Comparison of ENCODE assay signal across 7 cellular contexts in genomic region chr1:156490401-156491032, GRCh38. TPM values are rescaled to one million over a fixed set of nuclear protein-coding genes. Genes with fewer than 3 reads are reported as not detected.
DNase-seq lines count a peak whose midpoint lies in the region; ATAC-seq and TF ChIP-seq lines count a peak whose summit lies in the region.

No MANE protein-coding gene starts in this region.

- peaks cover 97% of the 10 kb centered on the region for H3K4me1 Mint-ChIP-seq in stimulated activated effector memory CD8-positive, alpha-beta T cell treated with anti-CD3 and anti-CD28 coated beads, Interleukin-12 subunit alpha, Interleukin-12 subunit beta, amount 100 ng/mL, for 72 hours

- ATAC-seq in HCT116: peak; percentile 71
- no peak for ATAC-seq in stimulated activated effector memory CD8-positive, alpha-beta T cell treated with anti-CD3 and anti-CD28 coated beads, Interleukin-12 subunit alpha, Interleukin-12 subunit beta, amount 100 ng/mL, for 72 hours
- ATAC-seq in GM19395 (IDR thresholded peaks at IDR 0.05; ENCODE audit: unreplicated experiment): no peak
- ATAC-seq in GM18873 (IDR thresholded peaks at IDR 0.05; ENCODE audit: low FRiP score, unreplicated experiment): no peak

- peak in 2 of 3 experiments; percentile 17 to 21; a peak in 3 of 6 replicates for TF ChIP-seq CTCF in HCT116 (IDR thresholded peaks at IDR 0.05 in 2 of 3, conservative IDR thresholded peaks at IDR 0.05 in 1 of 3; ENCODE audit: borderline replicate concordance in 1 of 3, insufficient read depth in 1 of 3, low read depth in 2 of 3, low read length in 2 of 3)
- TF ChIP-seq CTCF in WERI-Rb-1 (IDR thresholded peaks at IDR 0.05; ENCODE audit: low read depth, low read length): peak; percentile 24
- peak; percentile 16 to 46 for TF ChIP-seq CTCF in right atrium auricular region (IDR thresholded peaks at IDR 0.05)

- intact Hi-C loops in HCT116 (cut with micrococcal nuclease): no loop called here

- DNase-seq in HCT116 (ENCODE audit: low read depth, low spot score) (no peak), WERI-Rb-1 (peak; percentile 81), right atrium auricular region (ENCODE audit: low spot score) (no peak)
- DNase-seq in stimulated activated effector memory CD8-positive, alpha-beta T cell treated with anti-CD3 and anti-CD28 coated beads, Interleukin-12 subunit alpha, Interleukin-12 subunit beta, amount 100 ng/mL, for 72 hours (ENCODE audit: low spot score in 2 of 2): no peak
- DNase-seq in activated CD4-positive, alpha-beta T cell treated with anti-CD3 and anti-CD28 coated beads, Interleukin-2, amount 50 U/mL, for 48 hours: no peak

- peaks cover 62% of the 10 kb centered on the region for H3K36me3 Mint-ChIP-seq in stimulated activated effector memory CD8-positive, alpha-beta T cell treated with anti-CD3 and anti-CD28 coated beads, Interleukin-12 subunit alpha, Interleukin-12 subunit beta, amount 100 ng/mL, for 72 hours

- H3K27ac ChIP-seq in HCT116 (ENCODE audit: low read depth, low read length): peak overlapping the region; percentile 33
- peak overlapping the region; percentile 89 for H3K27ac ChIP-seq in WERI-Rb-1
- H3K27ac ChIP-seq in right atrium auricular region: peak overlapping the region; percentile 97 to 100

- H3K4me3 ChIP-seq in HCT116 (replicated peaks in 1 of 2; ENCODE audit: low read depth in 1 of 2, low read length in 2 of 2) (peak overlapping the region in 1 of 2 experiments; percentile 44; a peak in 3 of 4 replicates), WERI-Rb-1 (ENCODE audit: low read depth, low read length) (peak overlapping the region; percentile 29), right atrium auricular region (peak overlapping the region; percentile 20 to 35)

- TF ChIP-seq POLR2A in HCT116 (IDR thresholded peaks at IDR 0.05; ENCODE audit: borderline replicate concordance, extremely low read depth, insufficient read depth, insufficient read length): no peak

- no peaks in the 10 kb centered on the region; the same call in 1 of the 2 replicates for H4K20me1 ChIP-seq in HCT116 (ENCODE audit: insufficient read depth)

- H3K27ac Mint-ChIP-seq in stimulated activated effector memory CD8-positive, alpha-beta T cell treated with anti-CD3 and anti-CD28 coated beads, Interleukin-12 subunit alpha, Interleukin-12 subunit beta, amount 100 ng/mL, for 72 hours: peak overlapping the region; percentile 99

- H3K4me1 ChIP-seq in HCT116 (ENCODE audit: control insufficient read depth in 1 of 2, insufficient read depth in 2 of 2, low read length in 2 of 2): peaks cover 40 to 60% of the 10 kb centered on the region in 2 experiments
- peaks cover 15 to 99% of the 10 kb centered on the region in 2 donors for H3K4me1 ChIP-seq in right atrium auricular region

- RAD21 ChIA-PET in HCT116 (lab: Charles Lee; ENCODE audit: low non-redundant PET in 1 of 2, low total read pairs in 2 of 2, uncharacterized antibody in 2 of 2, unreplicated experiment in 2 of 2): interaction anchor here in 1 of 2 experiments (0.7 kb wide), 2 partner anchors 8 to 12 kb away, joined by 3 to 4 read pairs; no protein-coding TSS in a partner anchor

- no TSS peak for BruUV-seq in HCT116 (replicated peaks; lab: Mats Ljungman, UMichigan)

- no peaks in the 10 kb centered on the region for H3K9me3 ChIP-seq in HCT116 (ENCODE audit: control insufficient read depth in 1 of 2, insufficient read depth in 1 of 2, low read depth in 1 of 2, low read length in 2 of 2)
- H3K9me3 ChIP-seq in WERI-Rb-1 (ENCODE audit: severe bottlenecking): no peaks in the 10 kb centered on the region
- no peaks in the 10 kb centered on the region for H3K9me3 ChIP-seq in right atrium auricular region

- CTCF ChIA-PET in HCT116 (lab: Charles Lee): interaction anchor here (0.6 to 1.6 kb wide), 2 partner anchors 10 to 11 kb away, joined by 3 to 11 read pairs; no protein-coding TSS in a partner anchor

- no peaks in the 10 kb centered on the region for H3K27me3 ChIP-seq in HCT116 (ENCODE audit: insufficient read depth, low read length)
- H3K27me3 ChIP-seq in WERI-Rb-1 (ENCODE audit: insufficient read depth, low read depth, severe bottlenecking): no peaks in the 10 kb centered on the region
- H3K27me3 ChIP-seq in right atrium auricular region: no peaks in the 10 kb centered on the region

- no peaks in the 10 kb centered on the region for H3K9me3 Mint-ChIP-seq in stimulated activated effector memory CD8-positive, alpha-beta T cell treated with anti-CD3 and anti-CD28 coated beads, Interleukin-12 subunit alpha, Interleukin-12 subunit beta, amount 100 ng/mL, for 72 hours

- no peak overlapping the region for H2AFZ ChIP-seq in HCT116 (ENCODE audit: low read depth, low read length, poor library complexity, severe bottlenecking)

- H3K4me3 Mint-ChIP-seq in stimulated activated effector memory CD8-positive, alpha-beta T cell treated with anti-CD3 and anti-CD28 coated beads, Interleukin-12 subunit alpha, Interleukin-12 subunit beta, amount 100 ng/mL, for 72 hours: peak overlapping the region; percentile 85

- peak overlapping the region; percentile 84 for H3K4me2 ChIP-seq in HCT116 (ENCODE audit: low read length)

- H3K79me2 ChIP-seq in HCT116 (ENCODE audit: insufficient read depth, low read length): peaks cover 100% of the 10 kb centered on the region

- no peaks in the 10 kb centered on the region for H3K9me2 ChIP-seq in HCT116 (ENCODE audit: insufficient read depth)

- no peaks in the 10 kb centered on the region for H3K36me3 ChIP-seq in HCT116 (ENCODE audit: control insufficient read depth in 1 of 2, insufficient read depth in 2 of 2, low read length in 2 of 2)
- peaks cover 68% of the 10 kb centered on the region for H3K36me3 ChIP-seq in WERI-Rb-1
- peaks cover 7% of the 10 kb centered on the region for H3K36me3 ChIP-seq in right atrium auricular region

- no peak for TF ChIP-seq RAD21 in HCT116 (IDR thresholded peaks at IDR 0.05; ENCODE audit: low read depth)

- peak overlapping the region; percentile 52 for H3K9ac ChIP-seq in HCT116 (ENCODE audit: low read length)

- POLR2A ChIA-PET in HCT116 (lab: Charles Lee): interaction anchor here (0.6 kb wide), 1 partner anchor 101 kb away, joined by 3 read pairs; the partner anchor contains the start of gene NAXE

TF ChIP-seq in HCT116, 20 proteins besides CTCF, POLR2A, EP300 and RAD21:
- no peak for TF ChIP-seq SRF (IDR thresholded peaks at IDR 0.05; ENCODE audit: low read depth)
- TF ChIP-seq FOSL1 (IDR thresholded peaks at IDR 0.05; ENCODE audit: low read depth): no peak
- TF ChIP-seq EGR1 (IDR thresholded peaks at IDR 0.05; ENCODE audit: low read depth): no peak
- TF ChIP-seq EZH2 (IDR thresholded peaks at IDR 0.05): no peak
- TF ChIP-seq ELF1 (IDR thresholded peaks at IDR 0.05; ENCODE audit: borderline replicate concordance, low read depth): no peak
- TF ChIP-seq SP1 (IDR thresholded peaks at IDR 0.05; ENCODE audit: low read depth): no peak
- no peak for TF ChIP-seq SIN3A (IDR thresholded peaks at IDR 0.05; ENCODE audit: low read depth)
TF ChIP-seq in HCT116: peak in this region for 0.

RNA-seq across cellular contexts. Expression of gene MEF2D, which starts 10.1 kb away (rescaled TPM):
- 44.2 TPM for total RNA-seq in HCT116 (2021; ENCODE audit: unreplicated experiment)
- polyA plus RNA-seq in HCT116 (2012): 39.9 and 55.3 TPM in 2 replicates
- total RNA-seq in right atrium auricular region: 100 to 1,000 TPM in 1 of 2 donors, 10 to 100 TPM in 1; 80.1 to 104 TPM

Comparison
In these comparisons a context has a peak if more than half of its experiments do, and no peak if none do; other contexts are left out.
1. H3K27ac ChIP-seq: peak in every context shown above with its lines; median percentile 98 in right atrium auricular region; 89 in WERI-Rb-1; 33 in HCT116.